ENCODE assay signal across 25 cellular contexts in the genomic region with DNA sequence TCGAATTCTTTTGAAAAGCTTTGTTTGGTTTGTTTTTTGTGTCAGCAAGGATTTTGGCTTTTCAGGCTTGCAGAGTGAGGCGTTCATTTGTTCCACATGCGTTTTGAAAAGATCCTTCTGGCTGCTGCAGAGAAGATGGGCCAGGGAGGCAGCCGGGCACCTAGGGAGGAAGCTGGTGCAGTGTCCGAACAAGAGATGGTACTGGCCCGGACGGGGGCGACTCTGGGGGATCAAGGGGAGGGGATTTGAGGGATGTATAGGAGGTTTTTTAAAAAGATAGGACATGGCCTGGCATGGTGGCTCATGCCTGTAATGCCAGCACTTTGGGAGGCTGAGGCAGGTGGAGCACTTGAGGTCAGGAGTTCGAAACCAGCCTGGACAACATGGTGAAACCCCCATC.
"Had no signal": no experiment of that assay in that cellular context is flagged by ENCODE, and none has a peak within 500 bp of the region (broad histone marks: within the 10 kb centered on the region; RNA-seq: fewer than 3 reads in every experiment).

No MANE protein-coding gene starts in this region.

- H3K9me3 ChIP-seq: colonic mucosa, esophagus muscularis mucosa, esophagus squamous epithelium, gastrocnemius medialis, gastroesophageal sphincter, heart left ventricle, heart right ventricle had no signal

- H3K36me3 ChIP-seq: colonic mucosa, esophagus muscularis mucosa, esophagus squamous epithelium, gastrocnemius medialis, gastroesophageal sphincter, heart left ventricle, heart right ventricle had no signal

- H3K4me1 ChIP-seq: colonic mucosa, esophagus muscularis mucosa, esophagus squamous epithelium, foreskin keratinocyte, gastrocnemius medialis, gastroesophageal sphincter, heart left ventricle, heart right ventricle had no signal

- H3K27ac Mint-ChIP-seq: dendritic cell treated with granulocyte-macrophage colony-stimulating factor and Interleukin-4, amounts not matched to agents 40 ng/mL and 50 ng/mL, for 4 days; endodermal cell had no signal

- H3K4me1 Mint-ChIP-seq: endodermal cell had no signal

- DNase-seq: colonic mucosa; cortex of kidney; dermis blood vessel endothelial cell; dorsolateral prefrontal cortex; effector CD4-positive, alpha-beta T cell; effector CD8-positive, alpha-beta T cell; effector memory CD4-positive, alpha-beta T cell; effector memory CD8-positive, alpha-beta T cell; endodermal cell; erythroblast; esophagus squamous epithelium; foreskin fibroblast; foreskin keratinocyte; foreskin melanocyte; gastrocnemius medialis; glutamatergic neuron; head of caudate nucleus; heart right ventricle had no signal

- H3K4me3 Mint-ChIP-seq: dendritic cell treated with granulocyte-macrophage colony-stimulating factor and Interleukin-4, amounts not matched to agents 40 ng/mL and 50 ng/mL, for 4 days; effector memory CD8-positive, alpha-beta T cell; endodermal cell had no signal

- ATAC-seq: effector memory CD8-positive, alpha-beta T cell; esophagus mucosa; foreskin keratinocyte; gastrocnemius medialis; gastroesophageal sphincter; heart left ventricle; heart right ventricle had no signal

- H3K27ac ChIP-seq: colonic mucosa, coronary artery, epithelial cell of prostate, esophagus muscularis mucosa, esophagus squamous epithelium, foreskin keratinocyte, gastrocnemius medialis, gastroesophageal sphincter, heart left ventricle, heart right ventricle had no signal

- H3K4me3 ChIP-seq: colonic mucosa, coronary artery, dorsolateral prefrontal cortex, esophagus muscularis mucosa, esophagus squamous epithelium, gastrocnemius medialis, gastroesophageal sphincter, heart left ventricle, heart right ventricle had no signal

- H3K9me3 Mint-ChIP-seq: dendritic cell treated with granulocyte-macrophage colony-stimulating factor and Interleukin-4, amounts not matched to agents 40 ng/mL and 50 ng/mL, for 4 days; effector memory CD8-positive, alpha-beta T cell; endodermal cell had no signal

- H3K27me3 ChIP-seq: colonic mucosa, dorsolateral prefrontal cortex, gastrocnemius medialis had no signal
